In genomic region chr17:58002558-58002957, GRCh38 we compare ENCODE assay signal across 13 cellular contexts. TPM values are rescaled to one million over a fixed set of nuclear protein-coding genes. Genes with fewer than 3 reads are reported as not detected.
DNase-seq lines count a peak whose midpoint lies in the region; ATAC-seq and TF ChIP-seq lines count a peak whose summit lies in the region.
"Had no signal": no experiment of that assay in that cellular context is flagged by ENCODE, and none has a peak within 500 bp of the region (broad histone marks: within the 10 kb centered on the region; RNA-seq: fewer than 3 reads in every experiment).

No MANE protein-coding gene starts in this region.

- intact Hi-C loops in esophagus muscularis mucosa (cut with DNase I): loop anchor here (10.0 kb wide), 2 partner anchors 338 to 878 kb away; no protein-coding TSS in a partner anchor

- H3K9me2 ChIP-seq in GM23248 (ENCODE audit: insufficient read depth) (no peaks in the 10 kb centered on the region), SU-DHL-6 (replicated peaks; ENCODE audit: insufficient read depth, low read length) (no peaks in the 10 kb centered on the region)

- H3K27me3 ChIP-seq in BLaER1 (no peaks in the 10 kb centered on the region), GM23248 (replicated peaks; ENCODE audit: insufficient read depth) (no peaks in the 10 kb centered on the region), SU-DHL-6 (ENCODE audit: low read length) (no peaks in the 10 kb centered on the region), esophagus muscularis mucosa (no peaks in the 10 kb centered on the region)

- H3K36me3 ChIP-seq in BLaER1 (peaks cover 76% of the 10 kb centered on the region), GM23248 (ENCODE audit: low read depth) (peaks cover 61% of the 10 kb centered on the region), SU-DHL-6 (ENCODE audit: low read length) (peaks cover 83% of the 10 kb centered on the region), esophagus muscularis mucosa (peaks cover 22 to 77% (median 58%) of the 10 kb centered on the region in 4 donors)

- H3K79me2 ChIP-seq in GM23248 (ENCODE audit: insufficient read depth) (peaks cover 84% of the 10 kb centered on the region), SU-DHL-6 (ENCODE audit: insufficient read depth, low read length) (peaks cover 48% of the 10 kb centered on the region)

- H3K4me3 ChIP-seq in BLaER1: peak overlapping the region; percentile 9; the same call in 1 of the 2 replicates
- 0 out of 2 replicates have a peak overlapping the region, but pooled peaks have one; percentile 2 for H3K4me3 ChIP-seq in GM23248
- no peak overlapping the region for H3K4me3 ChIP-seq in SU-DHL-6 (ENCODE audit: insufficient read depth, low read length, poor library complexity, severe bottlenecking)
- no peak overlapping the region for H3K4me3 ChIP-seq in esophagus muscularis mucosa

- H2AFZ ChIP-seq in GM23248 (no peak overlapping the region), SU-DHL-6 (ENCODE audit: low read depth, low read length, severe bottlenecking) (no peak overlapping the region)

- peaks cover 86% of the 10 kb centered on the region for H4K20me1 ChIP-seq in BLaER1
- peaks cover 23% of the 10 kb centered on the region for H4K20me1 ChIP-seq in GM23248 (ENCODE audit: insufficient read depth)
- peaks cover 79% of the 10 kb centered on the region for H4K20me1 ChIP-seq in SU-DHL-6 (ENCODE audit: low read depth, low read length)

- DNase-seq in GM23248: peak; percentile 25
- DNase-seq in esophagus muscularis mucosa (ENCODE audit: extremely low spot score): no peak
- no peak for DNase-seq in GM19240 (ENCODE audit: insufficient read length, low spot score)
- DNase-seq in retina: no peak
- DNase-seq in KG1 (lab: John Stamatoyannopoulos, UW): no peak
- DNase-seq: central memory CD4-positive, alpha-beta T cell; GF-D8; head of caudate nucleus; naive B cell; NCI-H2081 had no signal

- WGBS in GM23248 (ENCODE audit: low coverage in 1 of 2, low lambda C conversion rate in 2 of 2, missing lambda C conversion rate in 2 of 2), 2 experiments: 90 to 100% methylated on average over 2 of the region's 2 CpGs
- 82% methylated on average over 2 of the region's 2 CpGs for WGBS in esophagus muscularis mucosa

- peaks cover 76% of the 10 kb centered on the region for H3F3A ChIP-seq in GM23248 (ENCODE audit: insufficient read depth)
- peaks cover 78% of the 10 kb centered on the region for H3F3A ChIP-seq in SU-DHL-6 (ENCODE audit: insufficient read depth)

- H3K4me2 ChIP-seq in BLaER1 (peak overlapping the region; percentile 83), GM23248 (ENCODE audit: unreplicated experiment) (peak overlapping the region; percentile 4), SU-DHL-6 (ENCODE audit: low read depth, low read length, poor library complexity, severe bottlenecking) (peak overlapping the region; percentile 76)

- H3K9ac ChIP-seq in BLaER1 (peak overlapping the region; percentile 25; the same call in 1 of the 2 replicates), GM23248 (0 out of 2 replicates have a peak overlapping the region, but pooled peaks have one; percentile 14), SU-DHL-6 (ENCODE audit: low read length) (no peak overlapping the region)

- TF ChIP-seq EP300 in esophagus muscularis mucosa (IDR thresholded peaks at IDR 0.05): no peak

- no peak for ATAC-seq in HG03139 (IDR thresholded peaks at IDR 0.05; ENCODE audit: unreplicated experiment)

- H3K4me1 ChIP-seq in BLaER1: peaks cover 50% of the 10 kb centered on the region
- H3K4me1 ChIP-seq in GM23248 (ENCODE audit: insufficient read depth): peaks cover 43% of the 10 kb centered on the region
- peaks cover 37 to 71% (median 65%) of the 10 kb centered on the region in 4 donors for H3K4me1 ChIP-seq in esophagus muscularis mucosa

- H3K9me3 ChIP-seq in BLaER1 (no peaks in the 10 kb centered on the region), GM23248 (ENCODE audit: low read depth) (no peaks in the 10 kb centered on the region), SU-DHL-6 (ENCODE audit: insufficient read depth, low read length) (no peaks in the 10 kb centered on the region), esophagus muscularis mucosa (peaks cover 0 to 3% (median 0%) of the 10 kb centered on the region in 4 donors)

- no peak for TF ChIP-seq CTCF in SU-DHL-6 (IDR thresholded peaks at IDR 0.05; ENCODE audit: insufficient read depth, low read length, poor library complexity, severe bottlenecking)
- TF ChIP-seq CTCF in esophagus muscularis mucosa (IDR thresholded peaks at IDR 0.05): no peak

- in situ Hi-C loops in GM23248 (cut with MboI): no loop called here

- no peak for TF ChIP-seq POLR2A in esophagus muscularis mucosa (IDR thresholded peaks at IDR 0.05; ENCODE audit: low read depth)

- no peak overlapping the region for H3K27ac ChIP-seq in BLaER1
- no peak overlapping the region for H3K27ac ChIP-seq in GM23248
- H3K27ac ChIP-seq in SU-DHL-6 (ENCODE audit: low read depth, low read length): no peak overlapping the region
- H3K27ac ChIP-seq in esophagus muscularis mucosa (replicated peaks in 1 of 4): peak overlapping the region in 3 of 4 donors; percentile 2 to 25 (median 4)

RNA-seq across cellular contexts. Expression of gene SRSF1, which starts 4.5 kb away (rescaled TPM):
- 204 and 228 TPM in 2 replicates for total RNA-seq in GM23248 (2014; rRNA removed; shearing (Covaris generic))
- 125 and 130 TPM in 2 replicates for polyA plus RNA-seq in GM23248 (2016; fragmentation: Nextera tagmentation; extraction: Ambion mirVana)
- 100 to 1,000 TPM; 136 to 185 (median 156) TPM for total RNA-seq in esophagus muscularis mucosa

RNA-seq across cellular contexts. Expression of gene VEZF1, which starts 14.5 kb away (rescaled TPM):
- 45.5 and 51.9 TPM in 2 replicates for total RNA-seq in GM23248 (2014; rRNA removed; shearing (Covaris generic))
- 30.5 and 32.2 TPM in 2 replicates for polyA plus RNA-seq in GM23248 (2016; fragmentation: Nextera tagmentation; extraction: Ambion mirVana)
- total RNA-seq in esophagus muscularis mucosa: 100 to 1,000 TPM in 3 of 4 donors, 10 to 100 TPM in 1; 98.9 to 154 (median 121) TPM

RNA-seq across cellular contexts. Expression of gene CUEDC1, which starts 47.3 kb away (rescaled TPM):
- total RNA-seq in GM23248 (2014; rRNA removed; shearing (Covaris generic)): 11.1 and 18.8 TPM in 2 replicates
- 13.6 and 15.5 TPM in 2 replicates for polyA plus RNA-seq in GM23248 (2016; fragmentation: Nextera tagmentation; extraction: Ambion mirVana)
- 10 to 100 TPM; 30.3 to 72.2 (median 51.2) TPM for total RNA-seq in esophagus muscularis mucosa

Comparison
In these comparisons a context has a peak if more than half of its experiments do, and no peak if none do; other contexts are left out.
1. H3K27ac ChIP-seq: peak in esophagus muscularis mucosa (3 of 4); none in BLaER1 (single experiment), GM23248 (single experiment) and SU-DHL-6 (single experiment).
2. H3K4me2 ChIP-seq: peak in every context shown above with its lines; median percentile 83 in BLaER1; 76 in SU-DHL-6; 4 in GM23248.
3. H3K4me3 ChIP-seq: peak in BLaER1 (single experiment) and GM23248 (single experiment); none in SU-DHL-6 (single experiment) and esophagus muscularis mucosa (0 of 4).